In the genomic region with DNA sequence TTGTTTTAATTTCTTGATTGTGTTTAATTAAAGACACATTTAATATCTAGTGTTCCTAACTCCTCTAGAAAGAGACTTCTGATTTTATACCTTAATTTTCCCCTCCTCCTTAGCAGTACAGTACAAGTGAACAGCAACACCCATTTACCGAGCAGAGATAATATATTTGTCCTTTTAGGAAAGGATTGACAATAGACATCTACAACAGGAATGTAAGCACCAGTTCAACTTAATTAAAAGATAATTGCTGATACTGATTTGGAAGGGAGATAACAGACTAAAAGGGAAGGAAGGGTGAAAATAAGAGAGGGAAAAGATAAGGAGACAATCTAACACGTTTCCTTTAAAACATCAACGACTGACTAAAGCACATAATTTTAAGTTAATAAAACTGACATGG, we compare ENCODE assay signal across 8 cellular contexts.
DNase-seq lines count a peak whose midpoint lies in the region; ATAC-seq and TF ChIP-seq lines count a peak whose summit lies in the region.

No MANE protein-coding gene starts in this region.

- no peak for TF ChIP-seq CTCF in astrocyte of the cerebellum (IDR thresholded peaks at IDR 0.05; ENCODE audit: low read depth, low read length, missing control alignments)
- TF ChIP-seq CTCF in liver (IDR thresholded peaks at IDR 0.05; ENCODE audit: low read depth, low read length, missing input control) = no peak
- TF ChIP-seq CTCF in transverse colon (IDR thresholded peaks at IDR 0.05) = no peak
- no peak for TF ChIP-seq CTCF in GM10248 (IDR thresholded peaks at IDR 0.05; ENCODE audit: control extremely low read depth, extremely low read depth, low read depth, missing control alignments)

- no peaks in the 10 kb centered on the region for H3K36me3 Mint-ChIP-seq in activated CD4-positive, alpha-beta T cell treated with anti-CD3 and anti-CD28 coated beads for 36 hours (ENCODE audit: low read depth)

- H3K4me3 ChIP-seq in astrocyte of the cerebellum (ENCODE audit: low read depth, low read length) (peak overlapping the region; percentile 20), liver (ENCODE audit: low read depth in 1 of 3, low read length in 3 of 3) (peak overlapping the region; percentile 35 to 46 (median 42)), transverse colon (peak overlapping the region in 3 of 4 donors; percentile 21 to 51 (median 23))

- no peak for TF ChIP-seq EP300 in transverse colon (IDR thresholded peaks at IDR 0.05; ENCODE audit: low read depth)

- H3K9me3 ChIP-seq in liver (ENCODE audit: control insufficient read depth in 4 of 4, low read length in 3 of 4) (no peaks in the 10 kb centered on the region), transverse colon (no peaks in the 10 kb centered on the region)

- H3K4me1 Mint-ChIP-seq in activated CD4-positive, alpha-beta T cell treated with anti-CD3 and anti-CD28 coated beads for 36 hours = peaks cover 60% of the 10 kb centered on the region

- POLR2A ChIA-PET in activated CD4-positive, alpha-beta T cell treated with anti-CD3 and anti-CD28 coated beads for 36 hours (lab: Charles Lee) = interaction anchor here (1.7 kb wide), 1 partner anchor 328 kb away, joined by 4 read pairs; no protein-coding TSS in a partner anchor
- POLR2A ChIA-PET in GM10248 (lab: Yijun Ruan, JAX) = no interaction called here

- peaks cover 6 to 28% (median 14%) of the 10 kb centered on the region in 4 donors for H3K4me1 ChIP-seq in liver (ENCODE audit: control insufficient read depth in 4 of 4, insufficient read depth in 4 of 4, low read length in 3 of 4)
- peaks cover 0 to 38% (median 28%) of the 10 kb centered on the region in 4 donors for H3K4me1 ChIP-seq in transverse colon

- DNase-seq in activated CD4-positive, alpha-beta T cell treated with anti-CD3 and anti-CD28 coated beads for 36 hours = no peak
- DNase-seq in activated CD4-positive, alpha-beta T cell treated with anti-CD3 and anti-CD28 coated beads for 1 hour = no peak
- no peak for DNase-seq in astrocyte of the cerebellum (ENCODE audit: low read depth)
- no peak for DNase-seq in transverse colon
- DNase-seq in SHP77 treated with DMSO at 0.1 percent for 48 hours (lab: John Stamatoyannopoulos, UW) = no peak
- DNase-seq in GM10248 (ENCODE audit: extremely low spot score) = no peak

- H3K27me3 ChIP-seq in liver (ENCODE audit: control insufficient read depth in 4 of 4, insufficient read depth in 4 of 4, low read length in 3 of 4) (no peaks in the 10 kb centered on the region), transverse colon (no peaks in the 10 kb centered on the region)

- H3K27me3 Mint-ChIP-seq in activated CD4-positive, alpha-beta T cell treated with anti-CD3 and anti-CD28 coated beads for 36 hours = no peaks in the 10 kb centered on the region

- H3K9me3 Mint-ChIP-seq in activated CD4-positive, alpha-beta T cell treated with anti-CD3 and anti-CD28 coated beads for 36 hours (ENCODE audit: low read depth) = no peaks in the 10 kb centered on the region

- peak overlapping the region; percentile 78 for H3K4me3 Mint-ChIP-seq in activated CD4-positive, alpha-beta T cell treated with anti-CD3 and anti-CD28 coated beads for 36 hours

- peak overlapping the region; percentile 75 to 86 for H3K9ac ChIP-seq in liver (ENCODE audit: low read depth in 1 of 2, low read length in 2 of 2)

- no peaks in the 10 kb centered on the region for H3K36me3 ChIP-seq in liver (ENCODE audit: control insufficient read depth in 4 of 4, insufficient read depth in 3 of 4, low read depth in 1 of 4, low read length in 3 of 4)
- H3K36me3 ChIP-seq in transverse colon = no peaks in the 10 kb centered on the region

- no peak for TF ChIP-seq POLR2A in transverse colon (IDR thresholded peaks at IDR 0.05)

- intact Hi-C loops in activated CD4-positive, alpha-beta T cell treated with anti-CD3 and anti-CD28 coated beads for 36 hours (cut with DNase I, micrococcal nuclease) = loop anchor here (1.0 to 5.0 kb wide), 6 partner anchors 29 to 325 kb away; partner anchors contain the start of gene SRPK2 (in 1 of the 2)
- intact Hi-C loops in transverse colon (cut with DNase I; ENCODE audit: low total_unique reads) = no loop called here

- 4% methylated on average over 3 of the region's 3 CpGs for WGBS in liver
- 0 to 1% methylated on average over 3 of the region's 3 CpGs for WGBS in transverse colon (ENCODE audit: low coverage in 1 of 2), 2 donors

- peak; percentile 12 for ATAC-seq in activated CD4-positive, alpha-beta T cell treated with anti-CD3 and anti-CD28 coated beads for 36 hours
- peak; percentile 30 for ATAC-seq in HG03521 (IDR thresholded peaks at IDR 0.05; ENCODE audit: unreplicated experiment)

- peak overlapping the region; percentile 96 for H3K27ac Mint-ChIP-seq in activated CD4-positive, alpha-beta T cell treated with anti-CD3 and anti-CD28 coated beads for 36 hours

- CTCF ChIA-PET in activated CD4-positive, alpha-beta T cell treated with anti-CD3 and anti-CD28 coated beads for 36 hours (lab: Charles Lee) = interaction anchor here (0.5 to 1.7 kb wide), 3 partner anchors 15 to 292 kb away, joined by 3 to 8 read pairs (median 3); no protein-coding TSS in a partner anchor
- CTCF ChIA-PET in GM10248 (lab: Yijun Ruan, JAX) = interaction anchor here (0.7 kb wide), 1 partner anchor 15 kb away, joined by 3 read pairs; no protein-coding TSS in a partner anchor

- no peak for TF ChIP-seq RAD21 in liver (IDR thresholded peaks at IDR 0.05)

- H3K27ac ChIP-seq in liver (ENCODE audit: low read depth in 1 of 2, low read length in 2 of 2) = peak overlapping the region; percentile 70
- peak overlapping the region; percentile 77 to 84 (median 81) for H3K27ac ChIP-seq in transverse colon

- in situ Hi-C loops in astrocyte of the cerebellum (cut with HindIII; ENCODE audit: low sequenced_read_pairs) (no loop called here), transverse colon (cut with MboI; ENCODE audit: low pct_ligation_motif_present in 1 of 4, low pct_unique_long_range_greater_than_20kb in 1 of 4, low sequenced_read_pairs in 3 of 4) (no loop called here)

TF ChIP-seq in liver, 16 proteins besides CTCF, POLR2A, EP300 and RAD21:
- TF ChIP-seq HNF4A (conservative IDR thresholded peaks at IDR 0.05) (no peak), TAF1 (conservative IDR thresholded peaks at IDR 0.05) (no peak), SP1 (IDR thresholded peaks at IDR 0.05) (no peak), NR2F2 (IDR thresholded peaks at IDR 0.05) (no peak)
TF ChIP-seq in liver: peak in this region for 0.
